In genomic region chr1:183628537-183628936, GRCh38 we compare ENCODE assay signal across 20 cellular contexts. TPM values are rescaled to one million over a fixed set of nuclear protein-coding genes. Genes with fewer than 3 reads are reported as not detected.
DNase-seq lines count a peak whose midpoint lies in the region; ATAC-seq, FAIRE-seq and TF ChIP-seq lines count a peak whose summit lies in the region.
"Had no signal": no experiment of that assay in that cellular context is flagged by ENCODE, and none has a peak within 500 bp of the region (broad histone marks: within the 10 kb centered on the region; RNA-seq: fewer than 3 reads in every experiment).

No MANE protein-coding gene starts in this region.

- H3K4me1 Mint-ChIP-seq in activated CD8-positive, alpha-beta T cell treated with anti-CD3 and anti-CD28 coated beads for 36 hours (ENCODE audit: low read depth): peaks cover 55% of the 10 kb centered on the region
- peaks cover 39% of the 10 kb centered on the region for H3K4me1 Mint-ChIP-seq in activated CD8-positive, alpha-beta T cell treated with anti-CD3 and anti-CD28 coated beads, Interleukin-2, amount 10 ng/mL, durations not matched to agents 7 days and 5 days (ENCODE audit: low read depth)
- H3K4me1 Mint-ChIP-seq in osteocyte (ENCODE audit: unreplicated experiment) (peaks cover 47% of the 10 kb centered on the region), neural progenitor cell (peaks cover 21% of the 10 kb centered on the region)

- intact Hi-C loops in activated CD8-positive, alpha-beta T cell treated with anti-CD3 and anti-CD28 coated beads for 36 hours (cut with micrococcal nuclease): no loop called here
- intact Hi-C loops in GM12878 (cut with micrococcal nuclease; ENCODE audit: unreplicated experiment): no loop called here

- H3F3A ChIP-seq in Loucy (ENCODE audit: low read depth): peaks cover 9% of the 10 kb centered on the region
- peaks cover 12% of the 10 kb centered on the region for H3F3A ChIP-seq in neural progenitor cell (ENCODE audit: low read depth)

- no peaks in the 10 kb centered on the region for H3K27me3 Mint-ChIP-seq in activated CD8-positive, alpha-beta T cell treated with anti-CD3 and anti-CD28 coated beads for 36 hours
- no peaks in the 10 kb centered on the region for H3K27me3 Mint-ChIP-seq in activated CD8-positive, alpha-beta T cell treated with anti-CD3 and anti-CD28 coated beads, Interleukin-2, amount 10 ng/mL, durations not matched to agents 7 days and 5 days (ENCODE audit: low read depth)
- H3K27me3 Mint-ChIP-seq in osteocyte (ENCODE audit: unreplicated experiment) (no peaks in the 10 kb centered on the region), neural progenitor cell (ENCODE audit: insufficient read depth, low read depth) (no peaks in the 10 kb centered on the region)
- H3K27me3 Mint-ChIP-seq: effector memory CD8-positive, alpha-beta T cell had no signal

- TF ChIP-seq CTCF in activated CD8-positive, alpha-beta T cell treated with anti-CD3 and anti-CD28 coated beads for 36 hours (IDR thresholded peaks at IDR 0.05): no peak
- TF ChIP-seq CTCF in Loucy (conservative IDR thresholded peaks at IDR 0.05; ENCODE audit: low read length) (no peak), GM12878 (IDR thresholded peaks at IDR 0.05 in 2 of 3, conservative IDR thresholded peaks at IDR 0.05 in 1 of 3; ENCODE audit: control insufficient read depth in 2 of 3, extremely low read depth in 1 of 3, insufficient read depth in 1 of 3, low read depth in 3 of 3, low read length in 3 of 3) (no peak), osteocyte (IDR thresholded peaks at IDR 0.05) (no peak), neural progenitor cell (IDR thresholded peaks at IDR 0.05) (no peak)

- in situ Hi-C loops in GM12878 (cut with MboI): loop anchor here (10.0 kb wide), 1 partner anchor 154 kb away; the partner anchor contains the start of gene SMG7

- no peak for TF ChIP-seq POLR2A in GM12878 (IDR thresholded peaks at IDR 0.05; ENCODE audit: low read depth, low read length)

- H3K4me3 ChIP-seq in Loucy (ENCODE audit: low read length, poor library complexity, severe bottlenecking): peak overlapping the region; percentile 17
- no peak overlapping the region for H3K4me3 ChIP-seq in GM12878
- H3K4me3 ChIP-seq in neural progenitor cell: no peak overlapping the region
- H3K4me3 ChIP-seq: A549 had no signal

- no peak for FAIRE-seq in GM12878 (lab: Jason Lieb, UNC)
- FAIRE-seq: A549, H1, urothelium cell line had no signal

- POLR2A ChIA-PET in activated CD8-positive, alpha-beta T cell treated with anti-CD3 and anti-CD28 coated beads for 36 hours (lab: Charles Lee): no interaction called here
- POLR2A ChIA-PET in activated CD8-positive, alpha-beta T cell treated with anti-CD3 and anti-CD28 coated beads, Interleukin-2, amount 10 ng/mL, durations not matched to agents 7 days and 5 days (lab: Charles Lee): no interaction called here
- POLR2A ChIA-PET in GM12878 (lab: Charles Lee): interaction anchor here (1.4 to 1.5 kb wide), 2 partner anchors 24 to 49 kb away, joined by 3 to 4 read pairs; no protein-coding TSS in a partner anchor

- CTCF ChIA-PET in activated CD8-positive, alpha-beta T cell treated with anti-CD3 and anti-CD28 coated beads for 36 hours (lab: Charles Lee): interaction anchor here (1.2 to 2.7 kb wide), 3 partner anchors 27 to 56 kb away, joined by 3 to 14 read pairs (median 6); no protein-coding TSS in a partner anchor
- CTCF ChIA-PET in activated CD8-positive, alpha-beta T cell treated with anti-CD3 and anti-CD28 coated beads, Interleukin-2, amount 10 ng/mL, durations not matched to agents 7 days and 5 days (lab: Charles Lee): interaction anchor here (1.0 to 2.3 kb wide), 4 partner anchors 27 to 159 kb away, joined by 3 to 10 read pairs (median 4); partner anchors contain the start of gene NCF2
- CTCF ChIA-PET in GM12878 (lab: Yijun Ruan, JAX): interaction anchor here (0.7 to 5.8 kb wide), 9 partner anchors 9 to 287 kb away, joined by 3 to 30 read pairs (median 5); no protein-coding TSS in a partner anchor

- no TSS peak for BruUV-seq in GM12878 (replicated peaks; lab: Mats Ljungman, UMichigan)

- H3K79me2 ChIP-seq in Loucy (ENCODE audit: insufficient read depth, low read length) (peaks cover 70% of the 10 kb centered on the region), GM12878 (ENCODE audit: control insufficient read depth, insufficient read depth, low read length) (peaks cover 58% of the 10 kb centered on the region), neural progenitor cell (ENCODE audit: low read depth) (peaks cover 18% of the 10 kb centered on the region)

- H3K36me3 ChIP-seq in Loucy (ENCODE audit: insufficient read depth, low read length) (peaks cover 57% of the 10 kb centered on the region), GM12878 (ENCODE audit: control insufficient read depth in 2 of 2, insufficient read depth in 2 of 2, low read length in 1 of 2) (peaks cover 4 to 30% of the 10 kb centered on the region in 2 experiments), neural progenitor cell (peaks cover 28% of the 10 kb centered on the region)

- no peaks in the 10 kb centered on the region for H3K9me3 Mint-ChIP-seq in activated CD8-positive, alpha-beta T cell treated with anti-CD3 and anti-CD28 coated beads for 36 hours
- H3K9me3 Mint-ChIP-seq in activated CD8-positive, alpha-beta T cell treated with anti-CD3 and anti-CD28 coated beads, Interleukin-2, amount 10 ng/mL, durations not matched to agents 7 days and 5 days (ENCODE audit: insufficient read depth): no peaks in the 10 kb centered on the region
- H3K9me3 Mint-ChIP-seq in osteocyte (ENCODE audit: unreplicated experiment): no peaks in the 10 kb centered on the region
- H3K9me3 Mint-ChIP-seq in neural progenitor cell: no peaks in the 10 kb centered on the region
- H3K9me3 Mint-ChIP-seq: effector memory CD8-positive, alpha-beta T cell had no signal

- DNase-seq in activated CD8-positive, alpha-beta T cell treated with anti-CD3 and anti-CD28 coated beads for 36 hours: no peak
- no peak for DNase-seq in activated CD8-positive, alpha-beta T cell treated with anti-CD3 and anti-CD28 coated beads, Interleukin-2, amount 10 ng/mL, durations not matched to agents 7 days and 5 days
- DNase-seq in GM12878 (ENCODE audit: low read depth, low spot score): no peak
- no peak for DNase-seq in osteocyte (ENCODE audit: extremely low spot score, unreplicated experiment)
- DNase-seq in RPMI8226: no peak
- DNase-seq in NCI-H748 treated with DMSO at 0.1 percent for 48 hours (lab: John Stamatoyannopoulos, UW): no peak
- DNase-seq in neural progenitor cell (ENCODE audit: low spot score): no peak
- DNase-seq: effector memory CD8-positive, alpha-beta T cell; hypothalamus; KG1; NCI-H1092; retina; SW 1271 had no signal

- H3K4me1 ChIP-seq in Loucy (ENCODE audit: insufficient read depth, low read length, poor library complexity, severe bottlenecking): peaks cover 61% of the 10 kb centered on the region
- H3K4me1 ChIP-seq in GM12878 (ENCODE audit: control insufficient read depth, insufficient read depth, low read length): no peaks in the 10 kb centered on the region; the same call in 1 of the 2 replicates
- H3K4me1 ChIP-seq in neural progenitor cell: peaks cover 20% of the 10 kb centered on the region

- H3K27ac Mint-ChIP-seq in activated CD8-positive, alpha-beta T cell treated with anti-CD3 and anti-CD28 coated beads for 36 hours: peak overlapping the region; percentile 69
- no peak overlapping the region for H3K27ac Mint-ChIP-seq in activated CD8-positive, alpha-beta T cell treated with anti-CD3 and anti-CD28 coated beads, Interleukin-2, amount 10 ng/mL, durations not matched to agents 7 days and 5 days
- H3K27ac Mint-ChIP-seq in osteocyte (ENCODE audit: unreplicated experiment) (peak overlapping the region; percentile 8), neural progenitor cell (no peak overlapping the region)

- H2AFZ ChIP-seq in Loucy (ENCODE audit: low read length) (no peak overlapping the region), GM12878 (ENCODE audit: control insufficient read depth, low read depth, low read length) (no peak overlapping the region), neural progenitor cell (replicated peaks) (no peak overlapping the region)

- RAD21 ChIA-PET in GM12878 (lab: Charles Lee; ENCODE audit: unreplicated experiment): interaction anchor here (0.5 to 1.9 kb wide), 9 partner anchors 9 to 367 kb away, joined by 3 to 5 read pairs (median 3); no protein-coding TSS in a partner anchor

- H3K27me3 ChIP-seq in Loucy (ENCODE audit: insufficient read depth, low read length, poor library complexity, severe bottlenecking): no peaks in the 10 kb centered on the region
- no peaks in the 10 kb centered on the region for H3K27me3 ChIP-seq in GM12878 (replicated peaks in 1 of 2; ENCODE audit: control insufficient read depth in 2 of 2, insufficient read depth in 2 of 2, low read length in 1 of 2)
- H3K27me3 ChIP-seq in neural progenitor cell: no peaks in the 10 kb centered on the region

- H3K36me3 Mint-ChIP-seq in activated CD8-positive, alpha-beta T cell treated with anti-CD3 and anti-CD28 coated beads for 36 hours (ENCODE audit: low read depth): peaks cover 42% of the 10 kb centered on the region
- H3K36me3 Mint-ChIP-seq in activated CD8-positive, alpha-beta T cell treated with anti-CD3 and anti-CD28 coated beads, Interleukin-2, amount 10 ng/mL, durations not matched to agents 7 days and 5 days (ENCODE audit: low read depth): peaks cover 64% of the 10 kb centered on the region
- peaks cover 38% of the 10 kb centered on the region for H3K36me3 Mint-ChIP-seq in osteocyte (ENCODE audit: unreplicated experiment)
- H3K36me3 Mint-ChIP-seq in neural progenitor cell: peaks cover 10% of the 10 kb centered on the region

- H4K20me1 ChIP-seq in Loucy (ENCODE audit: insufficient read depth, low read length, poor library complexity, severe bottlenecking) (peaks cover 74% of the 10 kb centered on the region), GM12878 (ENCODE audit: control insufficient read depth, insufficient read depth) (no peaks in the 10 kb centered on the region), neural progenitor cell (ENCODE audit: low read depth) (peaks cover 18% of the 10 kb centered on the region)

- no peaks in the 10 kb centered on the region for H3K9me3 ChIP-seq in Loucy (ENCODE audit: insufficient read depth, low read depth, low read length)
- no peaks in the 10 kb centered on the region for H3K9me3 ChIP-seq in GM12878 (replicated peaks; ENCODE audit: control insufficient read depth, insufficient read depth, low read length)
- no peaks in the 10 kb centered on the region for H3K9me3 ChIP-seq in neural progenitor cell (ENCODE audit: low read depth)
- H3K9me3 ChIP-seq: A549 had no signal

- SMC1A ChIA-PET in GM12878 (lab: Charles Lee; ENCODE audit: uncharacterized antibody, unreplicated experiment): interaction anchor here (0.5 to 2.2 kb wide), 14 partner anchors 9 to 288 kb away, joined by 3 to 8 read pairs (median 4); partner anchors contain the start of genes APOBEC4 and NCF2

- no peaks in the 10 kb centered on the region for H3K9me2 ChIP-seq in Loucy (replicated peaks; ENCODE audit: low read depth, low read length)

- H3K9ac ChIP-seq in Loucy (ENCODE audit: low read depth, low read length, poor library complexity, severe bottlenecking) (no peak overlapping the region), GM12878 (ENCODE audit: control insufficient read depth, insufficient read depth, low read length) (no peak overlapping the region), neural progenitor cell (no peak overlapping the region)

- peak; percentile 46 for ATAC-seq in activated CD8-positive, alpha-beta T cell treated with anti-CD3 and anti-CD28 coated beads for 36 hours
- ATAC-seq in activated CD8-positive, alpha-beta T cell treated with anti-CD3 and anti-CD28 coated beads, Interleukin-2, amount 10 ng/mL, durations not matched to agents 7 days and 5 days: no peak
- ATAC-seq in GM12878: 0 out of 3 replicates have a peak, but pooled peaks have one; percentile 3
- ATAC-seq: A549; effector memory CD8-positive, alpha-beta T cell; Panc1 had no signal

- no peak for TF ChIP-seq RAD21 in GM12878 (IDR thresholded peaks at IDR 0.05; ENCODE audit: insufficient read depth, low read depth, low read length)

- no peak for TF ChIP-seq EP300 in GM12878 (IDR thresholded peaks at IDR 0.05; ENCODE audit: borderline replicate concordance in 1 of 2, control insufficient read depth in 1 of 2, low read depth in 2 of 2, low read length in 2 of 2)

- no peak overlapping the region; the same call in 1 of the 2 replicates for H3K27ac ChIP-seq in GM12878 (ENCODE audit: control insufficient read depth, insufficient read depth)
- H3K27ac ChIP-seq in neural progenitor cell: no peak overlapping the region
- H3K27ac ChIP-seq: A549, C4-2B had no signal

- no peak overlapping the region for H3K4me3 Mint-ChIP-seq in activated CD8-positive, alpha-beta T cell treated with anti-CD3 and anti-CD28 coated beads for 36 hours
- H3K4me3 Mint-ChIP-seq in activated CD8-positive, alpha-beta T cell treated with anti-CD3 and anti-CD28 coated beads, Interleukin-2, amount 10 ng/mL, durations not matched to agents 7 days and 5 days: no peak overlapping the region
- H3K4me3 Mint-ChIP-seq in osteocyte (ENCODE audit: unreplicated experiment) (no peak overlapping the region), neural progenitor cell (no peak overlapping the region)

- H3K4me2 ChIP-seq in Loucy (ENCODE audit: low read depth, low read length, poor library complexity, severe bottlenecking): peak overlapping the region; percentile 80
- H3K4me2 ChIP-seq in GM12878 (ENCODE audit: control insufficient read depth, insufficient read depth): peak overlapping the region; percentile 41
- H3K4me2 ChIP-seq in neural progenitor cell: no peak overlapping the region
- H3K4me2 ChIP-seq: A549 had no signal

RNA-seq across cellular contexts. Expression of gene ARPC5, which starts 7.0 kb away (rescaled TPM):
- total RNA-seq in activated CD8-positive, alpha-beta T cell treated with anti-CD3 and anti-CD28 coated beads for 36 hours: 100 to 1,000 TPM; 128 to 134 TPM
- 100 to 1,000 TPM; 271 to 274 TPM for total RNA-seq in activated CD8-positive, alpha-beta T cell treated with anti-CD3 and anti-CD28 coated beads, Interleukin-2, amount 10 ng/mL, durations not matched to agents 7 days and 5 days
- 63.2 and 67.3 TPM in 2 replicates for total RNA-seq in GM12878 (2013; cell fraction: nucleolus; rRNA removed)
- 306 and 348 TPM in 2 replicates for total RNA-seq in GM12878 (2014; rRNA removed)
- 313 and 325 TPM in 2 replicates for total RNA-seq in GM12878 (2014; rRNA removed; fragmentation: Illumina TruSeq; extraction: Trizol)
- 281 and 291 TPM in 2 replicates for total RNA-seq in GM12878 (2021)
- 98.1 TPM for polyA plus RNA-seq in GM12878 (2011; ENCODE audit: low read depth)
- polyA plus RNA-seq in GM12878 (2011; rRNA removed): 469 and 611 TPM in 2 replicates
- 138 and 175 TPM in 2 replicates for polyA plus RNA-seq in GM12878 (2011; cell fraction: cytosol; rRNA removed)
- polyA plus RNA-seq in GM12878 (2011; cell fraction: nucleus; rRNA removed): 86.4 and 101 TPM in 2 replicates
- polyA plus RNA-seq in GM12878 (2012): 217 and 241 TPM in 2 replicates
- 296 and 313 TPM in 2 replicates for polyA plus RNA-seq in GM12878 (2014; fragmentation: Illumina TruSeq; extraction: Trizol)
- 100 to 1,000 TPM; 246 to 274 TPM for polyA plus RNA-seq in GM12878 (2014; fragmentation: Nextera tagmentation; extraction: Ambion mirVana)
- polyA plus RNA-seq in GM12878 (2014; rRNA removed): 238 and 284 TPM in 2 replicates
- 100 to 1,000 TPM; 752 to 784 TPM for polyA plus RNA-seq in GM12878 (2016; fragmentation: Nextera tagmentation; extraction: Ambion mirVana)
- polyA minus RNA-seq in GM12878 (2011; rRNA and poly(A)+ RNA removed): 90.1 and 117 TPM in 2 replicates
- 118 and 126 TPM in 2 replicates for polyA minus RNA-seq in GM12878 (2011; cell fraction: cytosol; rRNA and poly(A)+ RNA removed)
- 47.9 and 94.0 TPM in 2 replicates for polyA minus RNA-seq in GM12878 (2011; cell fraction: nucleus; rRNA and poly(A)+ RNA removed)
- total RNA-seq in osteocyte: 126 and 127 TPM in 2 replicates
- 90.1 and 131 TPM in 2 replicates for total RNA-seq in neural progenitor cell (ENCODE audit: low replicate concordance)

RNA-seq across cellular contexts. Expression of gene APOBEC4, which starts 24.6 kb away (rescaled TPM):
- total RNA-seq in activated CD8-positive, alpha-beta T cell treated with anti-CD3 and anti-CD28 coated beads for 36 hours: not detected
- total RNA-seq in activated CD8-positive, alpha-beta T cell treated with anti-CD3 and anti-CD28 coated beads, Interleukin-2, amount 10 ng/mL, durations not matched to agents 7 days and 5 days: not detected
- total RNA-seq in GM12878 (2013; cell fraction: nucleolus; rRNA removed): not detected in 2 replicates
- total RNA-seq in GM12878 (2014; rRNA removed) (0.06 TPM in 1 of 2 replicates, not detected in the other), GM12878 (2014; rRNA removed; fragmentation: Illumina TruSeq; extraction: Trizol) (not detected in 2 replicates), GM12878 (2021) (not detected in 2 replicates), osteocyte (not detected in 2 replicates), neural progenitor cell (ENCODE audit: low replicate concordance) (not detected in 2 replicates)
- not detected for polyA plus RNA-seq in GM12878 (2011; ENCODE audit: low read depth)
- polyA plus RNA-seq in GM12878 (2011; rRNA removed) (0.03 and 0.07 TPM in 2 replicates), GM12878 (2014; fragmentation: Illumina TruSeq; extraction: Trizol) (0.04 and 0.13 TPM in 2 replicates), GM12878 (2014; fragmentation: Nextera tagmentation; extraction: Ambion mirVana) (under 1 TPM in 1 of 2 experiments, not detected in 1; 0.05 TPM), GM12878 (2014; rRNA removed) (not detected in 2 replicates), GM12878 (2016; fragmentation: Nextera tagmentation; extraction: Ambion mirVana) (under 1 TPM in 1 of 2 experiments, not detected in 1; 0.25 TPM)
- not detected in 2 replicates for polyA plus RNA-seq in GM12878 (2011; cell fraction: cytosol; rRNA removed)
- 0.03 TPM in 1 of 2 replicates, not detected in the other for polyA plus RNA-seq in GM12878 (2011; cell fraction: nucleus; rRNA removed)
- polyA plus RNA-seq in GM12878 (2012): 0.04 and 0.09 TPM in 2 replicates
- polyA minus RNA-seq in GM12878 (2011; rRNA and poly(A)+ RNA removed): not detected in 2 replicates
- polyA minus RNA-seq in GM12878 (2011; cell fraction: cytosol; rRNA and poly(A)+ RNA removed): not detected in 2 replicates
- polyA minus RNA-seq in GM12878 (2011; cell fraction: nucleus; rRNA and poly(A)+ RNA removed): 0.19 and 0.36 TPM in 2 replicates
- total RNA-seq: H1, kidney epithelial cell had no signal
- polyA plus RNA-seq: A549, H1 had no signal

RNA-seq across cellular contexts. Expression of gene NCF2, which starts 38.3 kb away (rescaled TPM):
- 1 to 10 TPM; 4.2 to 4.7 TPM for total RNA-seq in activated CD8-positive, alpha-beta T cell treated with anti-CD3 and anti-CD28 coated beads for 36 hours
- total RNA-seq in activated CD8-positive, alpha-beta T cell treated with anti-CD3 and anti-CD28 coated beads, Interleukin-2, amount 10 ng/mL, durations not matched to agents 7 days and 5 days: 10 to 100 TPM in 1 of 2 experiments, 1 to 10 TPM in 1; 9.2 to 10.3 TPM
- 173 and 175 TPM in 2 replicates for total RNA-seq in GM12878 (2013; cell fraction: nucleolus; rRNA removed)
- 85.5 and 99.5 TPM in 2 replicates for total RNA-seq in GM12878 (2014; rRNA removed)
- total RNA-seq in GM12878 (2014; rRNA removed; fragmentation: Illumina TruSeq; extraction: Trizol): 95.7 and 98.4 TPM in 2 replicates
- 68.8 and 71.1 TPM in 2 replicates for total RNA-seq in GM12878 (2021)
- 19.4 TPM for polyA plus RNA-seq in GM12878 (2011; ENCODE audit: low read depth)
- 256 and 273 TPM in 2 replicates for polyA plus RNA-seq in GM12878 (2011; rRNA removed)
- polyA plus RNA-seq in GM12878 (2011; cell fraction: cytosol; rRNA removed): 202 and 240 TPM in 2 replicates
- polyA plus RNA-seq in GM12878 (2011; cell fraction: nucleus; rRNA removed): 192 and 214 TPM in 2 replicates
- 24.9 and 29.9 TPM in 2 replicates for polyA plus RNA-seq in GM12878 (2012)
- 96.9 and 98.4 TPM in 2 replicates for polyA plus RNA-seq in GM12878 (2014; fragmentation: Illumina TruSeq; extraction: Trizol)
- polyA plus RNA-seq in GM12878 (2014; fragmentation: Nextera tagmentation; extraction: Ambion mirVana): 10 to 100 TPM; 31.4 to 61.2 TPM
- polyA plus RNA-seq in GM12878 (2014; rRNA removed): 82.0 and 91.3 TPM in 2 replicates
- polyA plus RNA-seq in GM12878 (2016; fragmentation: Nextera tagmentation; extraction: Ambion mirVana): 10 to 100 TPM; 43.4 to 49.1 TPM
- polyA minus RNA-seq in GM12878 (2011; rRNA and poly(A)+ RNA removed): 214 and 342 TPM in 2 replicates
- polyA minus RNA-seq in GM12878 (2011; cell fraction: cytosol; rRNA and poly(A)+ RNA removed): 62.0 and 76.6 TPM in 2 replicates
- polyA minus RNA-seq in GM12878 (2011; cell fraction: nucleus; rRNA and poly(A)+ RNA removed): 58.5 and 84.8 TPM in 2 replicates
- total RNA-seq in osteocyte: not detected in 2 replicates
- not detected in 2 replicates for total RNA-seq in neural progenitor cell (ENCODE audit: low replicate concordance)
- total RNA-seq: H1 had no signal
- polyA plus RNA-seq: H1 had no signal

Comparison
In these comparisons a context has a peak if more than half of its experiments do, and no peak if none do; other contexts are left out.
1. H3K27ac Mint-ChIP-seq: peak in activated CD8-positive, alpha-beta T cell treated with anti-CD3 and anti-CD28 coated beads for 36 hours (single experiment) and osteocyte (single experiment); none in activated CD8-positive, alpha-beta T cell treated with anti-CD3 and anti-CD28 coated beads, Interleukin-2, amount 10 ng/mL, durations not matched to agents 7 days and 5 days (single experiment) and neural progenitor cell (single experiment).
2. RNA of gene NCF2, which starts 38.3 kb away (total RNA-seq): 68.8 to 175 TPM in GM12878; 9.2 to 10.3 TPM in activated CD8-positive, alpha-beta T cell treated with anti-CD3 and anti-CD28 coated beads, Interleukin-2, amount 10 ng/mL, durations not matched to agents 7 days and 5 days, 4.2 to 4.7 TPM in activated CD8-positive, alpha-beta T cell treated with anti-CD3 and anti-CD28 coated beads for 36 hours, not detected in osteocyte and not detected in neural progenitor cell; every median in the first group is over 4 times any median in the second.